ENCODE assay signal across 7 cellular contexts in genomic region chrX:106451933-106452332, GRCh38.
"Had no signal": no experiment of that assay in that cellular context is flagged by ENCODE, and none has a peak within 500 bp of the region (broad histone marks: within the 10 kb centered on the region; RNA-seq: fewer than 3 reads in every experiment).

No MANE protein-coding gene starts in this region.

- H3K4me3 ChIP-seq: GM23338, K562 had no signal

- H3K4me2 ChIP-seq: GM23338 had no signal

- DNase-seq: H9, IMR-90 had no signal

- ATAC-seq: GM23338, HCT116, K562 had no signal

- H3K27ac Mint-ChIP-seq: GM23338, H9 had no signal

- H3K4me1 Mint-ChIP-seq: GM23338, H9 had no signal

- FAIRE-seq: H54, HTR-8/SVneo, K562 had no signal

- H3K4me3 Mint-ChIP-seq: GM23338, H9 had no signal
